Comparison of ENCODE assay signal across 8 cellular contexts in genomic region chr20:26209171-26209941, GRCh38.
DNase-seq lines count a peak whose midpoint lies in the region; ATAC-seq and TF ChIP-seq lines count a peak whose summit lies in the region.

No MANE protein-coding gene starts in this region.

- in situ Hi-C loops in GM23248 (cut with MboI), result no loop called here

- no peaks in the 10 kb centered on the region for H3K79me2 ChIP-seq in GM23248 (ENCODE audit: insufficient read depth)

- DNase-seq in GM23248 (peak; percentile 33), activated T-cell treated with anti-CD3 and anti-CD28 coated beads for 48 hours (ENCODE audit: low read depth) (peak; percentile 5), glutamatergic neuron (peak; percentile 48), NCI-H2107 (lab: John Stamatoyannopoulos, UW) (no peak), glomerular visceral epithelial cell (ENCODE audit: extremely low spot score) (no peak), hippocampal formation (lab: John Stamatoyannopoulos, UW) (no peak)
- DNase-seq in stimulated activated CD4-positive, alpha-beta T cell treated with anti-CD3 and anti-CD28 coated beads, Interleukin-1b, Interleukin-23, amount 100 ng/mL, for 48 hours, result peak; percentile 2

- H3K27ac ChIP-seq in GM23248, result no peak overlapping the region

- H4K20me1 ChIP-seq in GM23248 (ENCODE audit: insufficient read depth), result no peaks in the 10 kb centered on the region

- H3K9me3 Mint-ChIP-seq in glutamatergic neuron (ENCODE audit: unreplicated experiment), result peaks cover 4% of the 10 kb centered on the region

- H3K9ac ChIP-seq in GM23248, result no peak overlapping the region

- peaks cover 6% of the 10 kb centered on the region for H3K36me3 Mint-ChIP-seq in glutamatergic neuron (ENCODE audit: unreplicated experiment)

- H3F3A ChIP-seq in GM23248 (ENCODE audit: insufficient read depth), result no peaks in the 10 kb centered on the region

- ATAC-seq in GM18873 (IDR thresholded peaks at IDR 0.05; ENCODE audit: low FRiP score, unreplicated experiment), result no peak

- peaks cover 29% of the 10 kb centered on the region for H3K27me3 ChIP-seq in GM23248 (replicated peaks; ENCODE audit: insufficient read depth)

- H3K4me1 Mint-ChIP-seq in glutamatergic neuron (ENCODE audit: low read depth, unreplicated experiment), result no peaks in the 10 kb centered on the region

- H3K9me3 ChIP-seq in GM23248 (ENCODE audit: low read depth), result no peaks in the 10 kb centered on the region

- H2AFZ ChIP-seq in GM23248, result peak overlapping the region; percentile 20; the same call in 1 of the 2 replicates

- H3K4me2 ChIP-seq in GM23248 (ENCODE audit: unreplicated experiment), result no peak overlapping the region

- peaks cover 11% of the 10 kb centered on the region for H3K27me3 Mint-ChIP-seq in glutamatergic neuron (ENCODE audit: unreplicated experiment)

- peak overlapping the region; percentile 19; the same call in 1 of the 2 replicates for H3K4me3 ChIP-seq in GM23248

- H3K27ac Mint-ChIP-seq in glutamatergic neuron (ENCODE audit: unreplicated experiment), result no peak overlapping the region

- H3K36me3 ChIP-seq in GM23248 (ENCODE audit: low read depth), result no peaks in the 10 kb centered on the region

- H3K4me3 Mint-ChIP-seq in glutamatergic neuron (ENCODE audit: unreplicated experiment), result peak overlapping the region; percentile 22

- no peaks in the 10 kb centered on the region for H3K4me1 ChIP-seq in GM23248 (ENCODE audit: insufficient read depth)

- WGBS in GM23248 (ENCODE audit: low coverage in 1 of 2, low lambda C conversion rate in 2 of 2, missing lambda C conversion rate in 2 of 2), 2 experiments, result 19 to 21% methylated on average over 63 to 73 of the region's 88 CpGs

- TF ChIP-seq CTCF in glutamatergic neuron (IDR thresholded peaks at IDR 0.05; ENCODE audit: partially characterized antibody, unreplicated experiment), result no peak

- no peaks in the 10 kb centered on the region for H3K9me2 ChIP-seq in GM23248 (ENCODE audit: insufficient read depth)

Comparison
In these comparisons a context has a peak if more than half of its experiments do, and no peak if none do; other contexts are left out.
1. DNase-seq: peak in GM23248 (single experiment), activated T-cell treated with anti-CD3 and anti-CD28 coated beads for 48 hours (single experiment), glutamatergic neuron (single experiment) and stimulated activated CD4-positive, alpha-beta T cell treated with anti-CD3 and anti-CD28 coated beads, Interleukin-1b, Interleukin-23, amount 100 ng/mL, for 48 hours (single experiment); none in NCI-H2107 (single experiment), glomerular visceral epithelial cell (single experiment) and hippocampal formation (0 of 2).